Comparison of ENCODE assay signal across 13 cellular contexts in the genomic region with DNA sequence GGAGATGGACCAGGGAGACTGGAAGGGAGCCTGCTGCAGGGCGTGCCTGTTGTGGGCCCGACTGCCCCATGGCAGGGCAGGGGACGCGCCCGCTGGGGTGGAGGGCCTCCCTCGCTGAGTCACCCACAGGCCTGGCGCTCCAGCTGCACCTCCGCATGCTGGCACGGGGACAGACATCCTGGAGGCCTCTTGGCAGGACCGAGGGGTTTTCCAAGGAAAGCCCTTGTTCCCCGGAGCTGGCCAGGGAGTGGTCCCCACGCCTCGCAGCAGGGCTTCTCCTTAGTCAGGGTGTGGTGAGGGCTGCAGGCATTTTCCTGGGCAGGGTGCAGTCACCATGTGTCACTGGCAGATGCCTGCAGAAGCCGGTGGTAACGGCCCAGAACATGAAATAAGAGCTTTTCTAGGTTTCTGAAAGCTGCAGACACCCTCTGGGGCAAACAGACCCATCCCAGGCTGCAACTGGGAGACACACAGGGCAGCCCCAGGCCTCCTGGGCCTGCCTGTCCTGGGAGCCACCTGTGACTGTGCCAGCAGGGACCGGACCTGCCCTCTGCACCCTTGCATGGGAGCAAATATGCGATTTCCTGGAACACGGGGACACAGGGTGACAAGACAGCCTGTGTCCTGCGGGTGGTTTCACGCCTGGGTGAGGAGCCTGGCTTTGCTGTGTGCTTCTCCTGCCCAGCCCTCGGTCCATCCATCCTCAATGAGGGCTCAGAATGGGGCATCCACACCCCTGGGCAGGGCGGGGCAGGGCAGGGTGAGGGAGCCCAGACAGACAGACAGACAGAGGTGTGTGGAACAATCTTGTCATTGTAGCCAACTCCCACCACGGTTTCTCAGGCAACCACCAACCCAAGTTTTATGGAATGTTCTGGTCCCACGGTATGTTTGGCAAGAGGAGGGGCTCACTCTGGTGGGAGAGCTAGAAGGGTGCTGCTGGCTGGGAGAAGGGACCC. TPM values are rescaled to one million over a fixed set of nuclear protein-coding genes. Genes with fewer than 3 reads are reported as not detected.
DNase-seq lines count a peak whose midpoint lies in the region; ATAC-seq, FAIRE-seq and TF ChIP-seq lines count a peak whose summit lies in the region.
"Had no signal": no experiment of that assay in that cellular context is flagged by ENCODE, and none has a peak within 500 bp of the region (broad histone marks: within the 10 kb centered on the region; RNA-seq: fewer than 3 reads in every experiment).

No MANE protein-coding gene starts in this region.

- in situ Hi-C loops in GM23248 (cut with MboI): no loop called here
- in situ Hi-C loops in Panc1 (cut with HindIII; ENCODE audit: low pct_unique_long_range_greater_than_20kb, low sequenced_read_pairs): no loop called here

- peak overlapping the region; percentile 37; the same call in 1 of the 2 replicates for H3K9ac ChIP-seq in GM23248

- no peaks in the 10 kb centered on the region for H3K79me2 ChIP-seq in GM23248 (ENCODE audit: insufficient read depth)

- TF ChIP-seq POLR2A in esophagus squamous epithelium (IDR thresholded peaks at IDR 0.05): no peak

- TF ChIP-seq CTCF in Panc1 (IDR thresholded peaks at IDR 0.05) (no peak), esophagus squamous epithelium (IDR thresholded peaks at IDR 0.05) (no peak)

- FAIRE-seq in small intestine (lab: Jason Lieb, UNC): no peak

- POLR2A ChIA-PET in Panc1 (lab: Charles Lee): no interaction called here

- CTCF ChIA-PET in Panc1 (lab: Charles Lee): interaction anchor here (0.5 kb wide), 1 partner anchor 21 kb away, joined by 3 read pairs; no protein-coding TSS in a partner anchor

- no TSS peak for BruUV-seq in Panc1 (replicated peaks; lab: Mats Ljungman, UMichigan)

- 0 out of 2 replicates have a peak, but pooled peaks cover 4% of the 10 kb centered on the region for H3F3A ChIP-seq in GM23248 (ENCODE audit: insufficient read depth)

- no peaks in the 10 kb centered on the region for H3K36me3 ChIP-seq in GM23248 (ENCODE audit: low read depth)
- no peaks in the 10 kb centered on the region for H3K36me3 ChIP-seq in Panc1 (ENCODE audit: control insufficient read depth, insufficient read depth, low read length)
- no peaks in the 10 kb centered on the region for H3K36me3 ChIP-seq in esophagus squamous epithelium
- H3K36me3 ChIP-seq in small intestine (ENCODE audit: control insufficient read depth in 2 of 2, insufficient read depth in 2 of 2, low read length in 2 of 2): no peaks in the 10 kb centered on the region

- WGBS in GM23248 (ENCODE audit: low coverage in 1 of 2, low lambda C conversion rate in 2 of 2, missing lambda C conversion rate in 2 of 2), 2 experiments: 29 to 39% methylated on average over 18 to 24 of the region's 24 CpGs
- 36 to 37% methylated on average over 8 to 17 of the region's 24 CpGs for whole genome bisulfite sequencing in esophagus squamous epithelium, 2 donors
- WGBS in small intestine, 3 donors: 23 to 59% (median 39%) methylated on average over 22 to 24 of the region's 24 CpGs

- intact Hi-C loops in Panc1 (cut with micrococcal nuclease; ENCODE audit: unreplicated experiment) (no loop called here), esophagus squamous epithelium (cut with DNase I) (no loop called here)

- DNase-seq in GM23248 (peak; percentile 91), Panc1 (ENCODE audit: low read depth, low spot score) (peak; percentile 27), esophagus squamous epithelium (lab: John Stamatoyannopoulos, UW) (no peak), small intestine (peak; percentile 39), NCI-H2081 (lab: John Stamatoyannopoulos, UW) (no peak)
- no peak for DNase-seq in activated CD4-positive, CD25-positive, alpha-beta regulatory T cell treated with anti-CD3 and anti-CD28 coated beads, Interleukin-2, amount 50 U/mL, for 72 hours
- DNase-seq: activated CD4-positive, alpha-beta T cell treated with anti-CD3 and anti-CD28 coated beads for 4 hours; activated naive CD4-positive, alpha-beta T cell; GF-D8; immature natural killer cell; NCI-H2029 treated with DMSO at 0.1 percent for 48 hours; nucleus accumbens had no signal

- H3K4me1 ChIP-seq in GM23248 (ENCODE audit: insufficient read depth) (peaks cover 10% of the 10 kb centered on the region), Panc1 (ENCODE audit: control insufficient read depth, insufficient read depth, low read length) (peaks cover 16% of the 10 kb centered on the region), esophagus squamous epithelium (peaks cover 12 to 51% (median 19%) of the 10 kb centered on the region in 3 donors), small intestine (ENCODE audit: control insufficient read depth in 2 of 2, insufficient read depth in 1 of 2, low read depth in 1 of 2, low read length in 1 of 2) (no peaks in the 10 kb centered on the region)

- H3K4me3 ChIP-seq in GM23248 (no peak overlapping the region), Panc1 (ENCODE audit: low read depth in 2 of 2, low read length in 2 of 2) (peak overlapping the region in 1 of 2 experiments; percentile 20; a peak in 1 of 4 replicates), esophagus squamous epithelium (no peak overlapping the region), small intestine (ENCODE audit: low read depth in 1 of 2, low read length in 2 of 2) (no peak overlapping the region)

- H3K27ac ChIP-seq in GM23248: no peak overlapping the region
- H3K27ac ChIP-seq in Panc1 (ENCODE audit: low read length): peak overlapping the region; percentile 69
- peak overlapping the region; percentile 48 to 62 (median 52) for H3K27ac ChIP-seq in esophagus squamous epithelium
- no peak overlapping the region for H3K27ac ChIP-seq in small intestine (ENCODE audit: low read depth in 1 of 2, low read length in 1 of 2)

- H3K9me3 ChIP-seq in GM23248 (ENCODE audit: low read depth) (no peaks in the 10 kb centered on the region), Panc1 (ENCODE audit: control insufficient read depth, insufficient read depth, low read depth, low read length) (no peaks in the 10 kb centered on the region), esophagus squamous epithelium (no peaks in the 10 kb centered on the region), small intestine (ENCODE audit: control insufficient read depth, low read depth) (no peaks in the 10 kb centered on the region)

- H4K20me1 ChIP-seq in GM23248 (ENCODE audit: insufficient read depth): no peaks in the 10 kb centered on the region

- peak overlapping the region; percentile 54 for H3K4me2 ChIP-seq in GM23248 (ENCODE audit: unreplicated experiment)

- H3K27me3 ChIP-seq in GM23248 (replicated peaks; ENCODE audit: insufficient read depth) (peaks cover 18% of the 10 kb centered on the region), Panc1 (ENCODE audit: control insufficient read depth, insufficient read depth, low read length) (no peaks in the 10 kb centered on the region), esophagus squamous epithelium (peaks cover 0 to 12% (median 0%) of the 10 kb centered on the region in 4 donors), small intestine (ENCODE audit: control insufficient read depth in 2 of 2, insufficient read depth in 2 of 2, low read length in 2 of 2) (peaks cover 0 to 1% of the 10 kb centered on the region in 2 donors)

- H3K9me2 ChIP-seq in GM23248 (ENCODE audit: insufficient read depth): no peaks in the 10 kb centered on the region

- H2AFZ ChIP-seq in GM23248: no peak overlapping the region

- ATAC-seq in Panc1 (peak; percentile 89), GM21529 (IDR thresholded peaks at IDR 0.05; ENCODE audit: unreplicated experiment) (no peak)

RNA-seq across cellular contexts. Expression of gene FADD, which starts 43.2 kb away (rescaled TPM):
- total RNA-seq in GM23248 (2014; rRNA removed; shearing (Covaris generic)): 32.0 and 42.7 TPM in 2 replicates
- polyA plus RNA-seq in GM23248 (2016; fragmentation: Nextera tagmentation; extraction: Ambion mirVana) (37.8 and 38.3 TPM in 2 replicates), small intestine (10 to 100 TPM; 29.5 to 32.7 (median 30.6) TPM)
- total RNA-seq in Panc1 (2021; ENCODE audit: unreplicated experiment) (47.3 TPM), esophagus squamous epithelium (10 to 100 TPM; 20.9 to 26.5 (median 23.5) TPM)
- 50.4 TPM for polyA plus RNA-seq in Panc1 (2012; ENCODE audit: insufficient read length)

Comparison
In these comparisons a context has a peak if more than half of its experiments do, and no peak if none do; other contexts are left out.
1. DNase-seq: peak in GM23248 (single experiment), Panc1 (single experiment) and small intestine (single experiment); none in esophagus squamous epithelium (single experiment), activated CD4-positive, CD25-positive, alpha-beta regulatory T cell treated with anti-CD3 and anti-CD28 coated beads, Interleukin-2, amount 50 U/mL, for 72 hours (single experiment) and NCI-H2081 (0 of 2).
2. H3K27ac ChIP-seq: peak in Panc1 (single experiment) and esophagus squamous epithelium (4 of 4); none in GM23248 (single experiment) and small intestine (0 of 2).